In the genomic region with DNA sequence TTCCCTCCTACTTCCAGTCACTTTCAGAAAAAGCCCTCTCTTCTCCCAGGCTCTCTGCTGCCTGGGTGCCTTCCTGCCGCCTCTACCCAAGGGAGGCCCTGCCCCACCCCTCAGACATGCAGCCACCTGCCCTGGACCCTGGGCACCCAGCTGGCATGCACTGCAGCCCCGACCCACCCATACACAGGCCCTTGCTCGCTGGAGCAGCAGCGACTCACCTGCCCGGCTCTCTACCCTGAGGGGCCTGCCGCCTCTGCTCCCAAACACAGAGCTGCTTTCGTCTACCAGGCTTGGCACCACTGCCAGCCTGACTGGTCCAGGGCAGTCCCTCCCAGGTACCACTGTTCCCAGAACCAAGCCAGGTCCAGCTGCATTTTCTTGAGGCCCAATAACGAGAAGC, we compare ENCODE assay signal across 1 cellular context.
TF ChIP-seq lines count a peak whose summit lies in the region.

No MANE protein-coding gene starts in this region.

TF ChIP-seq in K562, 482 proteins besides CTCF, POLR2A, EP300 and RAD21:
- TF ChIP-seq SFPQ (IDR thresholded peaks at IDR 0.05; ENCODE audit: low read depth, low read length) (no peak), MYNN (IDR thresholded peaks at IDR 0.05) (no peak), MYNN (CRISPR knock-in tag; IDR thresholded peaks at IDR 0.05) (no peak), NBN (IDR thresholded peaks at IDR 0.05; ENCODE audit: low read depth) (no peak), CUX1 (CRISPR knock-in tag; IDR thresholded peaks at IDR 0.05) (no peak), ZBTB49 (CRISPR knock-in tag; IDR thresholded peaks at IDR 0.05; ENCODE audit: borderline replicate concordance) (no peak), CAMTA2 (CRISPR knock-in tag; conservative IDR thresholded peaks at IDR 0.05) (no peak), RBFOX2 (IDR thresholded peaks at IDR 0.05; ENCODE audit: low read depth, low read length) (0 out of 2 replicates have a peak, but pooled peaks have one; percentile 16), GATAD2B (IDR thresholded peaks at IDR 0.05; ENCODE audit: borderline replicate concordance) (no peak), NFIX (CRISPR knock-in tag; IDR thresholded peaks at IDR 0.05; ENCODE audit: low read depth) (no peak), NCOA1 (IDR thresholded peaks at IDR 0.05; ENCODE audit: low read depth) (no peak), TFAM (CRISPR knock-in tag; conservative IDR thresholded peaks at IDR 0.05) (no peak), ZNF780A (CRISPR knock-in tag; IDR thresholded peaks at IDR 0.05) (no peak), BACH1 (tag; IDR thresholded peaks at IDR 0.05) (no peak), ZNF24 (IDR thresholded peaks at IDR 0.05) (no peak), POLR2G (IDR thresholded peaks at IDR 0.05; ENCODE audit: low read depth, low read length) (peak; percentile 47; the same call in 1 of the 2 replicates), ZNF140 (CRISPR knock-in tag; IDR thresholded peaks at IDR 0.05) (no peak), ZFP1 (CRISPR knock-in tag; IDR thresholded peaks at IDR 0.05) (no peak), ZNF75A (CRISPR knock-in tag; IDR thresholded peaks at IDR 0.05) (no peak), NCOR1 (IDR thresholded peaks at IDR 0.05) (no peak), NCOA2 (IDR thresholded peaks at IDR 0.05; ENCODE audit: partially characterized antibody in 2 of 2) (no peak), NRF1 (conservative IDR thresholded peaks at IDR 0.05 in 1 of 2, IDR thresholded peaks at IDR 0.05 in 1 of 2) (no peak), KAT7 (CRISPR knock-in tag; IDR thresholded peaks at IDR 0.05; ENCODE audit: borderline replicate concordance) (no peak), PML (IDR thresholded peaks at IDR 0.05; ENCODE audit: low read length) (no peak), FUS (optimal IDR thresholded peaks at IDR 0.05; ENCODE audit: low read depth, low read length) (no peak), RBBP5 (IDR thresholded peaks at IDR 0.05; ENCODE audit: borderline replicate concordance, insufficient read depth, low read length, poor library complexity, severe bottlenecking) (peak; percentile 14), ILF3 (IDR thresholded peaks at IDR 0.05; ENCODE audit: borderline replicate concordance) (no peak), HNRNPL (IDR thresholded peaks at IDR 0.05; ENCODE audit: low read depth, low read length) (no peak), NONO (IDR thresholded peaks at IDR 0.05; ENCODE audit: low read depth in 2 of 2, low read length in 1 of 2) (no peak), ZNF785 (CRISPR knock-in tag; IDR thresholded peaks at IDR 0.05) (no peak), ZNF224 (CRISPR knock-in tag; IDR thresholded peaks at IDR 0.05) (no peak), BMI1 (IDR thresholded peaks at IDR 0.05; ENCODE audit: low read length) (no peak), FOXJ2 (tag; IDR thresholded peaks at IDR 0.05) (no peak), ZNF398 (CRISPR knock-in tag; IDR thresholded peaks at IDR 0.05) (no peak)
- TF ChIP-seq, protein P1, sequence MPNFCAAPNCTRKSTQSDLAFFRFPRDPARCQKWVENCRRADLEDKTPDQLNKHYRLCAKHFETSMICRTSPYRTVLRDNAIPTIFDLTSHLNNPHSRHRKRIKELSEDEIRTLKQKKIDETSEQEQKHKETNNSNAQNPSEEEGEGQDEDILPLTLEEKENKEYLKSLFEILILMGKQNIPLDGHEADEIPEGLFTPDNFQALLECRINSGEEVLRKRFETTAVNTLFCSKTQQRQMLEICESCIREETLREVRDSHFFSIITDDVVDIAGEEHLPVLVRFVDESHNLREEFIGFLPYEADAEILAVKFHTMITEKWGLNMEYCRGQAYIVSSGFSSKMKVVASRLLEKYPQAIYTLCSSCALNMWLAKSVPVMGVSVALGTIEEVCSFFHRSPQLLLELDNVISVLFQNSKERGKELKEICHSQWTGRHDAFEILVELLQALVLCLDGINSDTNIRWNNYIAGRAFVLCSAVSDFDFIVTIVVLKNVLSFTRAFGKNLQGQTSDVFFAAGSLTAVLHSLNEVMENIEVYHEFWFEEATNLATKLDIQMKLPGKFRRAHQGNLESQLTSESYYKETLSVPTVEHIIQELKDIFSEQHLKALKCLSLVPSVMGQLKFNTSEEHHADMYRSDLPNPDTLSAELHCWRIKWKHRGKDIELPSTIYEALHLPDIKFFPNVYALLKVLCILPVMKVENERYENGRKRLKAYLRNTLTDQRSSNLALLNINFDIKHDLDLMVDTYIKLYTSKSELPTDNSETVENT (CRISPR knock-in tag; IDR thresholded peaks at IDR 0.05), result 0 out of 2 replicates have a peak, but pooled peaks have one; percentile 11
- TF ChIP-seq, protein P2, sequence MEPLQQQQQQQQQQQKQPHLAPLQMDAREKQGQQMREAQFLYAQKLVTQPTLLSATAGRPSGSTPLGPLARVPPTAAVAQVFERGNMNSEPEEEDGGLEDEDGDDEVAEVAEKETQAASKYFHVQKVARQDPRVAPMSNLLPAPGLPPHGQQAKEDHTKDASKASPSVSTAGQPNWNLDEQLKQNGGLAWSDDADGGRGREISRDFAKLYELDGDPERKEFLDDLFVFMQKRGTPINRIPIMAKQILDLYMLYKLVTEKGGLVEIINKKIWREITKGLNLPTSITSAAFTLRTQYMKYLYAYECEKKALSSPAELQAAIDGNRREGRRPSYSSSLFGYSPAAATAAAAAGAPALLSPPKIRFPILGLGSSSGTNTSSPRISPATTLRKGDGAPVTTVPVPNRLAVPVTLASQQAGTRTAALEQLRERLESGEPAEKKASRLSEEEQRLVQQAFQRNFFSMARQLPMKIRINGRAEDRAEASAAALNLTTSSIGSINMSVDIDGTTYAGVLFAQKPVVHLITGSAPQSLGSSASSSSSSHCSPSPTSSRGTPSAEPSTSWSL (CRISPR knock-in tag; IDR thresholded peaks at IDR 0.05; ENCODE audit: borderline replicate concordance), result peak; percentile 77; the same call in 1 of the 2 replicates
- TF ChIP-seq, protein P3, sequence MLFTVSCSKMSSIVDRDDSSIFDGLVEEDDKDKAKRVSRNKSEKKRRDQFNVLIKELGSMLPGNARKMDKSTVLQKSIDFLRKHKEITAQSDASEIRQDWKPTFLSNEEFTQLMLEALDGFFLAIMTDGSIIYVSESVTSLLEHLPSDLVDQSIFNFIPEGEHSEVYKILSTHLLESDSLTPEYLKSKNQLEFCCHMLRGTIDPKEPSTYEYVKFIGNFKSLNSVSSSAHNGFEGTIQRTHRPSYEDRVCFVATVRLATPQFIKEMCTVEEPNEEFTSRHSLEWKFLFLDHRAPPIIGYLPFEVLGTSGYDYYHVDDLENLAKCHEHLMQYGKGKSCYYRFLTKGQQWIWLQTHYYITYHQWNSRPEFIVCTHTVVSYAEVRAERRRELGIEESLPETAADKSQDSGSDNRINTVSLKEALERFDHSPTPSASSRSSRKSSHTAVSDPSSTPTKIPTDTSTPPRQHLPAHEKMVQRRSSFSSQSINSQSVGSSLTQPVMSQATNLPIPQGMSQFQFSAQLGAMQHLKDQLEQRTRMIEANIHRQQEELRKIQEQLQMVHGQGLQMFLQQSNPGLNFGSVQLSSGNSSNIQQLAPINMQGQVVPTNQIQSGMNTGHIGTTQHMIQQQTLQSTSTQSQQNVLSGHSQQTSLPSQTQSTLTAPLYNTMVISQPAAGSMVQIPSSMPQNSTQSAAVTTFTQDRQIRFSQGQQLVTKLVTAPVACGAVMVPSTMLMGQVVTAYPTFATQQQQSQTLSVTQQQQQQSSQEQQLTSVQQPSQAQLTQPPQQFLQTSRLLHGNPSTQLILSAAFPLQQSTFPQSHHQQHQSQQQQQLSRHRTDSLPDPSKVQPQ (CRISPR knock-in tag; IDR thresholded peaks at IDR 0.05; ENCODE audit: borderline replicate concordance), result no peak
- TF ChIP-seq, protein P4, sequence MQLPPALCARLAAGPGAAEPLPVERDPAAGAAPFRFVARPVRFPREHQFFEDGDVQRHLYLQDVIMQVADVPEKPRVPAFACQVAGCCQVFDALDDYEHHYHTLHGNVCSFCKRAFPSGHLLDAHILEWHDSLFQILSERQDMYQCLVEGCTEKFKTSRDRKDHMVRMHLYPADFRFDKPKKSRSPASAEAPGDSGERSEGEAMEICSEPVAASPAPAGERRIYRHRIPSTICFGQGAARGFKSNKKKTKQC (CRISPR knock-in tag; IDR thresholded peaks at IDR 0.05), result no peak
